In the genomic region with DNA sequence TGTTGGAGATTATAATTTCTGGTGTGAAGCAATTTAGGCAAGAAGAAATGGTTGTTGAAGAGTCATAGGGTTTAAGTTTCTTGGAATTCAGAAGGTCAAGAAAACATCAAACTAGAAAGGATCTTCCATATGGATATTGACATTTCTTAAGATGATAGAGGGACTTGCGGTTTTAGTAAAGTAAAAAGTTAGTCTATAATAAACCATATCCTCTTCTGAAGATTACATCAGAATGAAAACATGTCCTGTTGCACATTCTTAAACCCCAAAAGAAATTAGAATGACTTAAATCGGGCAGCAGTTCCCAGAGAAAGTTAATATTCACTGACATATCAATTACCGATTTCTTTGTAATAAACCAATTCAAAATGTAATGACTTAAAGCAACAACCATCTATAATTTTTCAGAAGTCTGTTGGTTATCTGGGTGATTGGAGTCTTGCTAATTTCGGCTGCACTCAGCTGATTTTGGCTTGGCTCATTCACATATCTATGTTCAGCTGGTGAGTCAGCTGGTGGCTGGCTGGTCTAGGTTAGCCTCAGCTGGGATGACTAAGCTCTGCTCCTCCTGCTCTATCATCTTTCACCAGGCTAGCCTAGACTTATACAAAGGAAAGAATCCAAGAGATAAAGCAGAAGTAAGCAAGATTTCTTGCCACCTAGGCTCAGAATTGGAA, we compare ENCODE assay signal across 9 cellular contexts. TPM values are rescaled to one million over a fixed set of nuclear protein-coding genes. Genes with fewer than 3 reads are reported as not detected.
DNase-seq lines count a peak whose midpoint lies in the region; ATAC-seq and TF ChIP-seq lines count a peak whose summit lies in the region.
"Had no signal": no experiment of that assay in that cellular context is flagged by ENCODE, and none has a peak within 500 bp of the region (broad histone marks: within the 10 kb centered on the region; RNA-seq: fewer than 3 reads in every experiment).

No MANE protein-coding gene starts in this region.

- ATAC-seq in GM18505 (IDR thresholded peaks at IDR 0.05; ENCODE audit: unreplicated experiment), result no peak

- no peak for TF ChIP-seq CTCF in left ventricle myocardium inferior (IDR thresholded peaks at IDR 0.05; ENCODE audit: borderline replicate concordance)

- H3K27ac ChIP-seq in left ventricle myocardium inferior (replicated peaks), result no peak overlapping the region

- H3K4me1 ChIP-seq in left ventricle myocardium inferior, result no peaks in the 10 kb centered on the region

- no peaks in the 10 kb centered on the region for H3K36me3 ChIP-seq in left ventricle myocardium inferior

- DNase-seq in 8988T, result peak; percentile 18
- DNase-seq in ELR (ENCODE audit: low read depth), result peak; percentile 90
- peak; percentile 34 for DNase-seq in T1000 (lab: John Stamatoyannopoulos, UW)
- DNase-seq in left ventricle myocardium inferior, result peak; percentile 11
- no peak for DNase-seq in cerebellar nuclear complex (lab: John Stamatoyannopoulos, UW)
- no peak for DNase-seq in NCI-H2171 (lab: John Stamatoyannopoulos, UW)
- DNase-seq in NCI-H526 treated with DMSO at 0.1 percent for 48 hours (lab: John Stamatoyannopoulos, UW), result no peak
- DNase-seq: retina had no signal

- H3K27me3 ChIP-seq in left ventricle myocardium inferior (ENCODE audit: low read depth), result no peaks in the 10 kb centered on the region

- intact Hi-C loops in left ventricle myocardium inferior (cut with micrococcal nuclease), result no loop called here

- no peaks in the 10 kb centered on the region for H3K9me3 ChIP-seq in left ventricle myocardium inferior (replicated peaks)

- no peak overlapping the region for H3K4me3 ChIP-seq in left ventricle myocardium inferior

- TF ChIP-seq POLR2A in GM18505 (IDR thresholded peaks at IDR 0.05; ENCODE audit: borderline replicate concordance, extremely low read depth, insufficient read depth, insufficient read length), result no peak

RNA-seq across cellular contexts. Expression of a gene that starts 24.4 kb away (rescaled TPM):
- 17.6 TPM for total RNA-seq in left ventricle myocardium inferior

Comparison
In these comparisons a context has a peak if more than half of its experiments do, and no peak if none do; other contexts are left out.
1. DNase-seq: peak in 8988T (single experiment), ELR (single experiment), T1000 (single experiment) and left ventricle myocardium inferior (single experiment); none in cerebellar nuclear complex (0 of 2), NCI-H2171 (single experiment) and NCI-H526 treated with DMSO at 0.1 percent for 48 hours (single experiment).